ENCODE assay signal across 15 cellular contexts in the genomic region with DNA sequence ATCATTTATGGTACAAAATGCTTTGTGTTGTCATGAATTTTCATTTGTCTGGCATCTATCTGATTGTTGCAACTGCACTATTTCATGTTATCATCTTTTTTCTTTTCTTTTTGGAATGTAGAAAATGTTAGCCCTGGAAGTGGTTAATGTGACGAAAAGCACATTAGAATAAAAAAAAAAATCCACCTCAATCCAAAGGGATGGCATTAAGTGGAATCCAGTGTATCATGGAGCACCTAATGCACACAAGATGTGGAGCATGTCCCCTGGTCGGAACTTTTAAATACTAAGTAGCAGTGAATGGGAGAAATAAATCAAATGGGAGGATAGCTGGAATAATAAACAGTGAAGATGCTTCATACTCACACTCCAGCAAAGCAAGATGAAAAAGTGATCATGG.
DNase-seq lines count a peak whose midpoint lies in the region; ATAC-seq and TF ChIP-seq lines count a peak whose summit lies in the region.
"Had no signal": no experiment of that assay in that cellular context is flagged by ENCODE, and none has a peak within 500 bp of the region (broad histone marks: within the 10 kb centered on the region; RNA-seq: fewer than 3 reads in every experiment).

No MANE protein-coding gene starts in this region.

- H3K9me3 Mint-ChIP-seq in mesothelial cell of epicardium = no peaks in the 10 kb centered on the region
- H3K9me3 Mint-ChIP-seq: HFFc6 had no signal

- no peaks in the 10 kb centered on the region for H3K36me3 Mint-ChIP-seq in mesothelial cell of epicardium
- H3K36me3 Mint-ChIP-seq: CD4-positive, CD25-positive, alpha-beta regulatory T cell had no signal

- no peaks in the 10 kb centered on the region for H3K36me3 ChIP-seq in HUES64 (ENCODE audit: insufficient read depth, low read length)
- H3K36me3 ChIP-seq: BLaER1 treated with 17β-estradiol and CSF1 and Interleukin-3, amounts not matched to agents 10 nM and 100 nM had no signal

- peaks cover 32% of the 10 kb centered on the region for H3K4me1 Mint-ChIP-seq in mesothelial cell of epicardium
- H3K4me1 Mint-ChIP-seq: CD4-positive, CD25-positive, alpha-beta regulatory T cell had no signal

- peak overlapping the region; percentile 44; the same call in 1 of the 2 replicates for H3K27ac ChIP-seq in HUES64 (ENCODE audit: low read depth, low read length)
- H3K27ac ChIP-seq: BLaER1 treated with 17β-estradiol and CSF1 and Interleukin-3, amounts not matched to agents 10 nM and 100 nM had no signal

- DNase-seq in AG10803 (ENCODE audit: low read depth) = peak; percentile 91
- DNase-seq in GM04503 (ENCODE audit: low read depth) = peak; percentile 47
- DNase-seq in mesothelial cell of epicardium (ENCODE audit: low spot score in 2 of 2, unreplicated experiment in 2 of 2) = no peak
- no peak for DNase-seq in activated gamma-delta T cell treated with Interleukin-2 at 50 U/mL for 16 hours
- no peak for DNase-seq in stimulated activated CD4-positive, alpha-beta T cell treated with anti-CD3 and anti-CD28 coated beads, Interleukin-4, amount 100 ng/mL, for 1 hour
- DNase-seq in kidney tubule cell (ENCODE audit: low spot score) = no peak
- DNase-seq: CD4-positive, CD25-positive, alpha-beta regulatory T cell; DMS53; HCEC 1CT; HFFc6; Karpas-422 had no signal

- no peak for ATAC-seq in HG02885 (IDR thresholded peaks at IDR 0.05; ENCODE audit: poor library complexity, unreplicated experiment)
- ATAC-seq: K562 had no signal

- no peak overlapping the region for H3K4me3 ChIP-seq in AG10803 (ENCODE audit: low read length)
- H3K4me3 ChIP-seq in HUES64 (ENCODE audit: low read length) = no peak overlapping the region
- H3K4me3 ChIP-seq: BLaER1 treated with 17β-estradiol and CSF1 and Interleukin-3, amounts not matched to agents 10 nM and 100 nM; K562 had no signal

- H3K4me1 ChIP-seq in HUES64 (ENCODE audit: insufficient read depth, low read length) = peaks cover 62% of the 10 kb centered on the region
- H3K4me1 ChIP-seq: BLaER1 treated with 17β-estradiol and CSF1 and Interleukin-3, amounts not matched to agents 10 nM and 100 nM had no signal

- H3K27ac Mint-ChIP-seq in mesothelial cell of epicardium = peak overlapping the region; percentile 10
- H3K27ac Mint-ChIP-seq: CD4-positive, CD25-positive, alpha-beta regulatory T cell; HFFc6 had no signal

- H3K9me3 ChIP-seq in HUES64 (ENCODE audit: insufficient read depth, low read depth, low read length) = no peaks in the 10 kb centered on the region
- H3K9me3 ChIP-seq: BLaER1 treated with 17β-estradiol and CSF1 and Interleukin-3, amounts not matched to agents 10 nM and 100 nM had no signal

- 0% methylated on average over 1 of the region's 2 CpGs for WGBS in HUES64

- no peak overlapping the region for H3K4me3 Mint-ChIP-seq in mesothelial cell of epicardium
- H3K4me3 Mint-ChIP-seq: CD4-positive, CD25-positive, alpha-beta regulatory T cell; HFFc6 had no signal

- peaks cover 7% of the 10 kb centered on the region for H3K27me3 Mint-ChIP-seq in mesothelial cell of epicardium (ENCODE audit: low read depth)
- H3K27me3 Mint-ChIP-seq: CD4-positive, CD25-positive, alpha-beta regulatory T cell had no signal

- TF ChIP-seq CTCF in AG10803 (conservative IDR thresholded peaks at IDR 0.05; ENCODE audit: low read length) (no peak), mesothelial cell of epicardium (IDR thresholded peaks at IDR 0.05; ENCODE audit: unreplicated experiment) (no peak)

- no peaks in the 10 kb centered on the region for H3K27me3 ChIP-seq in HUES64 (ENCODE audit: insufficient read depth, low read length)
- H3K27me3 ChIP-seq: BLaER1 treated with 17β-estradiol and CSF1 and Interleukin-3, amounts not matched to agents 10 nM and 100 nM had no signal

- no peak overlapping the region for H3K9ac ChIP-seq in HUES64 (ENCODE audit: low read depth, low read length)
- H3K9ac ChIP-seq: BLaER1 treated with 17β-estradiol and CSF1 and Interleukin-3, amounts not matched to agents 10 nM and 100 nM had no signal

Comparison
In these comparisons a context has a peak if more than half of its experiments do, and no peak if none do; other contexts are left out.
1. DNase-seq: peak in AG10803 (single experiment) and GM04503 (single experiment); none in mesothelial cell of epicardium (0 of 2), activated gamma-delta T cell treated with Interleukin-2 at 50 U/mL for 16 hours (single experiment), stimulated activated CD4-positive, alpha-beta T cell treated with anti-CD3 and anti-CD28 coated beads, Interleukin-4, amount 100 ng/mL, for 1 hour (single experiment) and kidney tubule cell (single experiment).